9 cellular contexts compared by ENCODE assay signal in genomic region chr6:35343835-35344550, GRCh38. TPM values are rescaled to one million over a fixed set of nuclear protein-coding genes. Genes with fewer than 3 reads are reported as not detected.
A peak's percentile ranks its signal among the peaks of the same experiment; 100 is the strongest.
DNase-seq lines count a peak whose midpoint lies in the region; ATAC-seq and TF ChIP-seq lines count a peak whose summit lies in the region.
"Had no signal": no experiment of that assay in that cellular context is flagged by ENCODE, and none has a peak within 500 bp of the region (broad histone marks: within the 10 kb centered on the region; RNA-seq: fewer than 3 reads in every experiment).

No MANE protein-coding gene starts in this region.

- H3K4me1 ChIP-seq in Karpas-422 (ENCODE audit: low read length) = peaks cover 22% of the 10 kb centered on the region

- DNase-seq in AG04449 (ENCODE audit: low read depth, low spot score) (no peak), Karpas-422 (peak; percentile 37), chondrocyte (ENCODE audit: low spot score) (no peak), naive B cell (no peak), KBM-7 (no peak), NOMO-1 treated with dmso at 0.1 percent for 144 hours (lab: John Stamatoyannopoulos, UW; ENCODE audit: unreplicated experiment) (no peak)
- DNase-seq: T1000 had no signal

- POLR2A ChIA-PET in AG04449 (lab: Yijun Ruan, JAX) = interaction anchor here (0.7 to 1.7 kb wide), 2 partner anchors 10 to 124 kb away, joined by 5 to 6 read pairs; partner anchors contain the start of gene RPL10A

- TF ChIP-seq CTCF in AG04449 (IDR thresholded peaks at IDR 0.05; ENCODE audit: insufficient read depth, low read length, missing control alignments) (no peak), chondrocyte (IDR thresholded peaks at IDR 0.05) (no peak)

- H3K4me3 ChIP-seq in AG04449 (ENCODE audit: low read depth, low read length) (peak overlapping the region; percentile 84), Karpas-422 (ENCODE audit: low read length) (peak overlapping the region; percentile 78; the same call in 1 of the 2 replicates)

- ATAC-seq in naive B cell (ENCODE audit: low read depth in 2 of 2) (no peak), HG03521 (IDR thresholded peaks at IDR 0.05; ENCODE audit: unreplicated experiment) (no peak), GM18861 (IDR thresholded peaks at IDR 0.05; ENCODE audit: unreplicated experiment) (no peak)

- CTCF ChIA-PET in AG04449 (lab: Yijun Ruan, JAX) = interaction anchor here (0.9 to 10.1 kb wide), 16 partner anchors 8 to 123 kb away, joined by 3 to 430 read pairs (median 16); partner anchors contain the start of genes FANCE and RPL10A

- in situ Hi-C loops in KBM-7 (cut with MboI; ENCODE audit: low pct_unique_long_range_greater_than_20kb, low sequenced_read_pairs) = no loop called here

- no peaks in the 10 kb centered on the region for H3K36me3 ChIP-seq in Karpas-422 (ENCODE audit: insufficient read depth, low read length)

- H3K4me3 Mint-ChIP-seq in chondrocyte (ENCODE audit: unreplicated experiment) (peak overlapping the region; percentile 92), naive B cell (peak overlapping the region; percentile 88 to 97 (median 96))

- H3K27ac Mint-ChIP-seq in chondrocyte (ENCODE audit: unreplicated experiment) (peak overlapping the region; percentile 91), naive B cell (peak overlapping the region; percentile 31 to 99 (median 97))

- peaks cover 22% of the 10 kb centered on the region for H4K20me1 ChIP-seq in Karpas-422 (ENCODE audit: insufficient read depth, low read depth, low read length)

- no peak overlapping the region for H3K27ac ChIP-seq in Karpas-422 (ENCODE audit: low read length)

- H3K36me3 Mint-ChIP-seq in chondrocyte (ENCODE audit: low read depth) = peaks cover 7% of the 10 kb centered on the region
- H3K36me3 Mint-ChIP-seq in naive B cell = peaks cover 15% of the 10 kb centered on the region in 2 donors

- no peak overlapping the region for H2AFZ ChIP-seq in Karpas-422 (ENCODE audit: low read length)

- H3K9me3 Mint-ChIP-seq in chondrocyte (ENCODE audit: low read depth) (no peaks in the 10 kb centered on the region), naive B cell (no peaks in the 10 kb centered on the region)

- no peaks in the 10 kb centered on the region for H3K9me2 ChIP-seq in Karpas-422 (replicated peaks; ENCODE audit: insufficient read depth, low read length)

- no peaks in the 10 kb centered on the region for H3K79me2 ChIP-seq in Karpas-422 (ENCODE audit: low read length)

- H3K9ac ChIP-seq in Karpas-422 (ENCODE audit: low read length) = peak overlapping the region; percentile 81

- peaks cover 3% of the 10 kb centered on the region for H3K27me3 Mint-ChIP-seq in chondrocyte (ENCODE audit: low read depth)
- no peaks in the 10 kb centered on the region for H3K27me3 Mint-ChIP-seq in naive B cell

- H3K4me1 Mint-ChIP-seq in chondrocyte (ENCODE audit: low read depth) (peaks cover 29% of the 10 kb centered on the region), naive B cell (peaks cover 50 to 61% (median 59%) of the 10 kb centered on the region in 3 donors)

- H3K27me3 ChIP-seq in Karpas-422 (ENCODE audit: low read length) = no peaks in the 10 kb centered on the region

- peak overlapping the region; percentile 83 for H3K4me2 ChIP-seq in Karpas-422 (ENCODE audit: low read depth, low read length, poor library complexity, severe bottlenecking)

- no peaks in the 10 kb centered on the region for H3K9me3 ChIP-seq in Karpas-422 (ENCODE audit: low read length)

RNA-seq across cellular contexts. Expression of gene PPARD, which starts 1.6 kb away (rescaled TPM):
- 2.5 and 3.2 TPM in 2 replicates for total RNA-seq in Karpas-422 (2014; rRNA removed; shearing (Covaris generic); ENCODE audit: low replicate concordance)
- total RNA-seq in chondrocyte = 25.9 to 28.3 TPM (median 27.0 TPM) in 3 replicates
- 10 to 100 TPM in 1 of 6 donors, 1 to 10 TPM in 4, not detected in 1; 5.6 to 13.9 (median 5.7) TPM for polyA plus RNA-seq in naive B cell (ENCODE audit: low read depth in 6 of 6)

RNA-seq across cellular contexts. Expression of gene DEF6, which starts 46.4 kb away (rescaled TPM):
- total RNA-seq in Karpas-422 (2014; rRNA removed; shearing (Covaris generic); ENCODE audit: low replicate concordance) = 31.3 and 69.9 TPM in 2 replicates
- 0.82 to 1.1 TPM (median 0.82 TPM) in 3 replicates for total RNA-seq in chondrocyte
- polyA plus RNA-seq in naive B cell (ENCODE audit: low read depth in 6 of 6) = 100 to 1,000 TPM in 1 of 6 donors, 10 to 100 TPM in 5; 25.8 to 104 (median 58.3) TPM

Comparison
In these comparisons a context has a peak if more than half of its experiments do, and no peak if none do; other contexts are left out.
1. RNA of gene DEF6, which starts 46.4 kb away (total RNA-seq): 31.3 to 69.9 TPM in Karpas-422; 0.82 to 1.1 TPM in chondrocyte; every median in the first group is over 10 times any median in the second.